ENCODE assay signal across 14 cellular contexts in genomic region chr16:75421820-75422126, GRCh38. TPM values are rescaled to one million over a fixed set of nuclear protein-coding genes. Genes with fewer than 3 reads are reported as not detected.
A peak's percentile ranks its signal among the peaks of the same experiment; 100 is the strongest.
DNase-seq lines count a peak whose midpoint lies in the region; ATAC-seq, FAIRE-seq and TF ChIP-seq lines count a peak whose summit lies in the region.
"Had no signal": no experiment of that assay in that cellular context is flagged by ENCODE, and none has a peak within 500 bp of the region (broad histone marks: within the 10 kb centered on the region; RNA-seq: fewer than 3 reads in every experiment).

No MANE protein-coding gene starts in this region.

- H2BK15ac ChIP-seq in H9 (ENCODE audit: low read depth, low read length) = no peak overlapping the region

- ATAC-seq in GM12878 = peak; percentile 13; the same call in 1 of the 3 replicates
- no peak for ATAC-seq in GM21619 (IDR thresholded peaks at IDR 0.05; ENCODE audit: unreplicated experiment)
- no peak for ATAC-seq in HG02885 (IDR thresholded peaks at IDR 0.05; ENCODE audit: poor library complexity, unreplicated experiment)
- ATAC-seq in HG03520 (IDR thresholded peaks at IDR 0.05; ENCODE audit: unreplicated experiment) = no peak

- H2BK12ac ChIP-seq in H9 (ENCODE audit: insufficient read length, low read depth, low read length) = no peak overlapping the region

- TF ChIP-seq RAD21 in GM12878 (IDR thresholded peaks at IDR 0.05; ENCODE audit: insufficient read depth, low read depth, low read length) = no peak

- H2AK5ac ChIP-seq in H9 (ENCODE audit: insufficient read length, low read length) = no peak overlapping the region

- H3T11ph ChIP-seq in H9 (ENCODE audit: low read length) = no peak overlapping the region

- no peak overlapping the region for H4K8ac ChIP-seq in H9 (replicated peaks; ENCODE audit: insufficient read length, low read depth, low read length)

- DNase-seq in H9 (no peak), GM12878 (ENCODE audit: low read depth, low spot score) (no peak), esophagus squamous epithelium (lab: John Stamatoyannopoulos, UW) (no peak)
- DNase-seq: activated CD4-positive, CD25-positive, alpha-beta regulatory T cell treated with anti-CD3 and anti-CD28 coated beads, Interleukin-2, amount 50 U/mL, for 72 hours; NCI-H1105; NCI-H226; stomach had no signal

- no peak overlapping the region for H3K9ac ChIP-seq in BLaER1 treated with 17β-estradiol and CSF1 and Interleukin-3, amounts not matched to agents 10 nM and 100 nM
- H3K9ac ChIP-seq in H9 (ENCODE audit: extremely low read depth, insufficient read length, low read length) (no peak overlapping the region), GM12878 (ENCODE audit: control insufficient read depth, insufficient read depth, low read length) (no peak overlapping the region), mucosa of rectum (ENCODE audit: low read depth in 1 of 2, low read length in 2 of 2) (no peak overlapping the region)

- H3K79me2 ChIP-seq in H9 (ENCODE audit: insufficient read depth, low read length) = peaks cover 16% of the 10 kb centered on the region; the same call in 1 of the 2 replicates
- peaks cover 28% of the 10 kb centered on the region for H3K79me2 ChIP-seq in GM12878 (ENCODE audit: control insufficient read depth, insufficient read depth, low read length)

- peak overlapping the region in 1 of 2 experiments; percentile 66; a peak in 2 of 5 replicates for H3K4me3 Mint-ChIP-seq in H9

- POLR2A ChIA-PET in GM12878 (lab: Charles Lee) = interaction anchor here (0.9 to 4.1 kb wide), 4 partner anchors 12 to 228 kb away, joined by 3 to 26 read pairs (median 4); partner anchors contain the start of gene CFDP1

- H2BK120ac ChIP-seq in H9 (ENCODE audit: low read depth, low read length, poor library complexity, severe bottlenecking) = no peak overlapping the region

- no peak overlapping the region for H3K4me3 ChIP-seq in BLaER1 treated with 17β-estradiol and CSF1 and Interleukin-3, amounts not matched to agents 10 nM and 100 nM
- H3K4me3 ChIP-seq in GM12878 (no peak overlapping the region), mucosa of rectum (ENCODE audit: low read length in 2 of 2) (no peak overlapping the region), esophagus squamous epithelium (no peak overlapping the region)
- H3K4me3 ChIP-seq: HAP-1, stomach had no signal

- peak overlapping the region; percentile 83 to 95 (median 94); a peak in 5 of 7 replicates for H3K27ac Mint-ChIP-seq in H9

- RAD21 ChIA-PET in GM12878 (lab: Charles Lee; ENCODE audit: unreplicated experiment) = interaction anchor here (1.1 to 1.6 kb wide), 5 partner anchors 36 to 223 kb away, joined by 3 to 7 read pairs (median 3); partner anchors contain the start of gene ADAT1

- H4K20me1 ChIP-seq in BLaER1 treated with 17β-estradiol and CSF1 and Interleukin-3, amounts not matched to agents 10 nM and 100 nM = peaks cover 0 to 35% (median 8%) of the 10 kb centered on the region in 11 experiments; a peak in 12 of 22 replicates
- no peaks in the 10 kb centered on the region for H4K20me1 ChIP-seq in H9 (ENCODE audit: control insufficient read depth, insufficient read depth, insufficient read length)
- H4K20me1 ChIP-seq in GM12878 (ENCODE audit: control insufficient read depth, insufficient read depth) = no peaks in the 10 kb centered on the region

- H2AFZ ChIP-seq in H9 (ENCODE audit: low read length) (no peak overlapping the region), GM12878 (ENCODE audit: control insufficient read depth, low read depth, low read length) (0 out of 2 replicates have a peak overlapping the region, but pooled peaks have one; percentile 77)

- no peak overlapping the region for H3K14ac ChIP-seq in H9 (ENCODE audit: insufficient read depth, low read length)

- H2BK20ac ChIP-seq in H9 (ENCODE audit: low read depth, low read length, poor library complexity, severe bottlenecking) = no peak overlapping the region

- TF ChIP-seq EP300 in GM12878 (IDR thresholded peaks at IDR 0.05; ENCODE audit: borderline replicate concordance in 1 of 2, control insufficient read depth in 1 of 2, low read depth in 2 of 2, low read length in 2 of 2) = no peak

- H2BK5ac ChIP-seq in H9 (ENCODE audit: insufficient read length, low read length) = no peak overlapping the region

- no peak overlapping the region for H3K18ac ChIP-seq in H9 (ENCODE audit: insufficient read length, low read depth, low read length)

- peaks cover 12 to 23% (median 18%) of the 10 kb centered on the region in 10 experiments for H3K4me1 ChIP-seq in BLaER1 treated with 17β-estradiol and CSF1 and Interleukin-3, amounts not matched to agents 10 nM and 100 nM
- H3K4me1 ChIP-seq in H9 (ENCODE audit: insufficient read depth, low read length) = no peaks in the 10 kb centered on the region; the same call in 1 of the 2 replicates
- peaks cover 10% of the 10 kb centered on the region; the same call in 1 of the 2 replicates for H3K4me1 ChIP-seq in GM12878 (ENCODE audit: control insufficient read depth, insufficient read depth, low read length)
- peaks cover 7 to 9% of the 10 kb centered on the region in 2 donors for H3K4me1 ChIP-seq in mucosa of rectum (ENCODE audit: control insufficient read depth in 2 of 2, insufficient read depth in 2 of 2, low read length in 2 of 2)
- H3K4me1 ChIP-seq in esophagus squamous epithelium = peaks cover 0 to 35% (median 12%) of the 10 kb centered on the region in 3 donors

- H3K4ac ChIP-seq in H9 (ENCODE audit: low read depth, low read length) = no peak overlapping the region

- H3K23ac ChIP-seq in H9 (ENCODE audit: insufficient read length, low read depth, low read length) = no peak overlapping the region

- H3K27ac ChIP-seq in BLaER1 treated with 17β-estradiol and CSF1 and Interleukin-3, amounts not matched to agents 10 nM and 100 nM = peak overlapping the region in 8 of 11 experiments; percentile 35 to 60 (median 53); a peak in 13 of 22 replicates
- H3K27ac ChIP-seq in H9 (ENCODE audit: insufficient read length, low read depth, low read length) (no peak overlapping the region), GM12878 (ENCODE audit: control insufficient read depth, insufficient read depth) (no peak overlapping the region), mucosa of rectum (ENCODE audit: low read depth in 2 of 2, low read length in 2 of 2) (peak overlapping the region; percentile 52 to 62), esophagus squamous epithelium (peak overlapping the region in 1 of 4 donors; percentile 39)

- WGBS in H9 (ENCODE audit: extremely low coverage, insufficient read length, low lambda C conversion rate) = no CpG with 5 or more reads among the region's 1 CpG
- WGBS in GM12878 (ENCODE audit: insufficient coverage, insufficient replicate concordance, low lambda C conversion rate, missing lambda C conversion rate) = 89% methylated on average over 1 of the region's 1 CpG
- 80 to 82% methylated on average over 1 of the region's 1 CpG for WGBS in esophagus squamous epithelium, 2 donors

- no peak for FAIRE-seq in GM12878 (lab: Jason Lieb, UNC)
- FAIRE-seq: HTR-8/SVneo had no signal

- no peaks in the 10 kb centered on the region for H3K9me3 Mint-ChIP-seq in H9

- peak overlapping the region; percentile 62 to 82 (median 72); a peak in 17 of 22 replicates for H3K4me2 ChIP-seq in BLaER1 treated with 17β-estradiol and CSF1 and Interleukin-3, amounts not matched to agents 10 nM and 100 nM
- H3K4me2 ChIP-seq in H9 (ENCODE audit: insufficient read depth, insufficient read length, low read length) = no peak overlapping the region
- H3K4me2 ChIP-seq in GM12878 (ENCODE audit: control insufficient read depth, insufficient read depth) = no peak overlapping the region

- no peaks in the 10 kb centered on the region for H3K27me3 ChIP-seq in BLaER1 treated with 17β-estradiol and CSF1 and Interleukin-3, amounts not matched to agents 10 nM and 100 nM
- H3K27me3 ChIP-seq in H9 (ENCODE audit: insufficient read depth, low read length) = no peaks in the 10 kb centered on the region
- no peaks in the 10 kb centered on the region for H3K27me3 ChIP-seq in GM12878 (replicated peaks in 1 of 2; ENCODE audit: control insufficient read depth in 2 of 2, insufficient read depth in 2 of 2, low read length in 1 of 2)
- H3K27me3 ChIP-seq in mucosa of rectum (ENCODE audit: control insufficient read depth in 2 of 2, insufficient read depth in 2 of 2, low read length in 2 of 2) = no peaks in the 10 kb centered on the region
- H3K27me3 ChIP-seq in esophagus squamous epithelium = no peaks in the 10 kb centered on the region
- H3K27me3 ChIP-seq: stomach had no signal

- H3K56ac ChIP-seq in H9 (ENCODE audit: insufficient read length, low read depth, low read length) = no peak overlapping the region

- peaks cover 0 to 18% (median 5%) of the 10 kb centered on the region in 11 experiments; a peak in 10 of 22 replicates for H3K36me3 ChIP-seq in BLaER1 treated with 17β-estradiol and CSF1 and Interleukin-3, amounts not matched to agents 10 nM and 100 nM
- no peaks in the 10 kb centered on the region for H3K36me3 ChIP-seq in GM12878 (ENCODE audit: control insufficient read depth in 2 of 2, insufficient read depth in 2 of 2, low read length in 1 of 2)
- H3K36me3 ChIP-seq in mucosa of rectum (ENCODE audit: control insufficient read depth in 2 of 2, insufficient read depth in 2 of 2, low read length in 2 of 2) = no peaks in the 10 kb centered on the region
- H3K36me3 ChIP-seq in esophagus squamous epithelium = no peaks in the 10 kb centered on the region
- H3K36me3 ChIP-seq: HAP-1, stomach had no signal

- H3K9me3 ChIP-seq in BLaER1 treated with 17β-estradiol and CSF1 and Interleukin-3, amounts not matched to agents 10 nM and 100 nM (replicated peaks in 1 of 11) = peaks cover 0 to 8% (median 0%) of the 10 kb centered on the region in 11 experiments; a peak in 3 of 22 replicates
- H3K9me3 ChIP-seq in H9 (ENCODE audit: control insufficient read depth, low read depth, low read length) (no peaks in the 10 kb centered on the region), GM12878 (replicated peaks; ENCODE audit: control insufficient read depth, insufficient read depth, low read length) (no peaks in the 10 kb centered on the region), mucosa of rectum (ENCODE audit: control insufficient read depth in 2 of 2, low read length in 2 of 2) (no peaks in the 10 kb centered on the region), esophagus squamous epithelium (no peaks in the 10 kb centered on the region)
- H3K9me3 ChIP-seq: HAP-1, stomach had no signal

- no peaks in the 10 kb centered on the region for H3K23me2 ChIP-seq in H9 (ENCODE audit: insufficient read length, low read depth, low read length, poor library complexity, severe bottlenecking)

- H3K27me3 Mint-ChIP-seq in H9 (ENCODE audit: low read depth) = no peaks in the 10 kb centered on the region

- intact Hi-C loops in GM12878 (cut with micrococcal nuclease; ENCODE audit: unreplicated experiment) = loop anchor here (5.0 kb wide), 1 partner anchor 41 kb away; the partner anchor contains the start of gene TMEM170A
- intact Hi-C loops in esophagus squamous epithelium (cut with DNase I) = no loop called here

- no peak overlapping the region for H4K5ac ChIP-seq in H9 (ENCODE audit: insufficient read length, low read depth, low read length)

- no peak overlapping the region for H4K91ac ChIP-seq in H9 (ENCODE audit: insufficient read length, low read depth, low read length)

- no peak for TF ChIP-seq CTCF in H9 (conservative IDR thresholded peaks at IDR 0.05)
- no peak for TF ChIP-seq CTCF in GM12878 (IDR thresholded peaks at IDR 0.05 in 2 of 3, conservative IDR thresholded peaks at IDR 0.05 in 1 of 3; ENCODE audit: control insufficient read depth in 2 of 3, extremely low read depth in 1 of 3, insufficient read depth in 1 of 3, low read depth in 3 of 3, low read length in 3 of 3)
- TF ChIP-seq CTCF in esophagus squamous epithelium (IDR thresholded peaks at IDR 0.05) = no peak

- in situ Hi-C loops in GM12878 (cut with MboI) = no loop called here

- H3K36me3 Mint-ChIP-seq in H9 (ENCODE audit: insufficient read depth in 1 of 3, low read depth in 3 of 3) = peaks cover 0 to 2% (median 0%) of the 10 kb centered on the region in 3 experiments; a peak in 2 of 7 replicates

- SMC1A ChIA-PET in GM12878 (lab: Charles Lee; ENCODE audit: uncharacterized antibody, unreplicated experiment) = interaction anchor here (0.6 to 2.5 kb wide), 3 partner anchors 12 to 33 kb away, joined by 3 to 11 read pairs (median 4); partner anchors contain the start of gene CFDP1

- peaks cover 9% of the 10 kb centered on the region for H3K79me1 ChIP-seq in H9 (ENCODE audit: insufficient read depth, low read depth, low read length, poor library complexity, severe bottlenecking)

- BruUV-seq in GM12878 (replicated peaks; lab: Mats Ljungman, UMichigan) = no TSS peak

- CTCF ChIA-PET in GM12878 (lab: Yijun Ruan, JAX) = interaction anchor here (0.6 to 3.5 kb wide), 8 partner anchors 9 to 222 kb away, joined by 3 to 15 read pairs (median 6); partner anchors contain the start of genes CFDP1 and TMEM170A

- H3K4me1 Mint-ChIP-seq in H9 = peaks cover 35 to 39% of the 10 kb centered on the region in 2 experiments

- TF ChIP-seq POLR2A in GM12878 (IDR thresholded peaks at IDR 0.05; ENCODE audit: low read depth, low read length) (no peak), esophagus squamous epithelium (IDR thresholded peaks at IDR 0.05) (no peak)

RNA-seq across cellular contexts. Expression of gene CFDP1, which starts 11.5 kb away (rescaled TPM):
- total RNA-seq in H9 (2021) (89.1 and 89.2 TPM in 2 replicates), GM12878 (2014; rRNA removed) (22.3 TPM in 2 replicates), GM12878 (2014; rRNA removed; fragmentation: Illumina TruSeq; extraction: Trizol) (58.3 and 61.4 TPM in 2 replicates), GM12878 (2021) (25.5 and 29.4 TPM in 2 replicates), esophagus squamous epithelium (10 to 100 TPM; 32.8 to 55.8 (median 45.7) TPM)
- 113 and 119 TPM in 2 replicates for total RNA-seq in GM12878 (2013; cell fraction: nucleolus; rRNA removed)
- polyA plus RNA-seq in GM12878 (2011; ENCODE audit: low read depth) = 48.3 TPM
- polyA plus RNA-seq in GM12878 (2011; rRNA removed) (34.6 and 58.3 TPM in 2 replicates), GM12878 (2014; fragmentation: Illumina TruSeq; extraction: Trizol) (64.8 and 82.1 TPM in 2 replicates), GM12878 (2014; fragmentation: Nextera tagmentation; extraction: Ambion mirVana) (10 to 100 TPM; 36.6 to 60.8 TPM), GM12878 (2014; rRNA removed) (25.6 and 34.5 TPM in 2 replicates), GM12878 (2016; fragmentation: Nextera tagmentation; extraction: Ambion mirVana) (10 to 100 TPM; 36.7 to 39.0 TPM)
- polyA plus RNA-seq in GM12878 (2011; cell fraction: cytosol; rRNA removed) = 14.3 and 15.0 TPM in 2 replicates
- 11.2 and 13.5 TPM in 2 replicates for polyA plus RNA-seq in GM12878 (2011; cell fraction: nucleus; rRNA removed)
- polyA plus RNA-seq in GM12878 (2012) = 44.4 and 47.5 TPM in 2 replicates
- 11.7 and 15.1 TPM in 2 replicates for polyA minus RNA-seq in GM12878 (2011; rRNA and poly(A)+ RNA removed)
- 6.1 and 8.6 TPM in 2 replicates for polyA minus RNA-seq in GM12878 (2011; cell fraction: cytosol; rRNA and poly(A)+ RNA removed)
- polyA minus RNA-seq in GM12878 (2011; cell fraction: nucleus; rRNA and poly(A)+ RNA removed) = 8.9 and 19.1 TPM in 2 replicates

RNA-seq across cellular contexts. Expression of gene TMEM170A, which starts 42.7 kb away (rescaled TPM):
- total RNA-seq in H9 (2021) (43.4 and 46.8 TPM in 2 replicates), GM12878 (2014; rRNA removed) (22.9 and 26.4 TPM in 2 replicates), GM12878 (2014; rRNA removed; fragmentation: Illumina TruSeq; extraction: Trizol) (17.7 and 18.9 TPM in 2 replicates), GM12878 (2021) (20.7 and 23.0 TPM in 2 replicates), esophagus squamous epithelium (10 to 100 TPM; 11.6 to 19.8 (median 14.6) TPM)
- 41.6 and 42.7 TPM in 2 replicates for total RNA-seq in GM12878 (2013; cell fraction: nucleolus; rRNA removed)
- 11.7 TPM for polyA plus RNA-seq in GM12878 (2011; ENCODE audit: low read depth)
- polyA plus RNA-seq in GM12878 (2011; rRNA removed) (28.2 and 41.5 TPM in 2 replicates), GM12878 (2014; fragmentation: Illumina TruSeq; extraction: Trizol) (13.5 and 16.5 TPM in 2 replicates), GM12878 (2014; fragmentation: Nextera tagmentation; extraction: Ambion mirVana) (1 to 10 TPM; 7.3 to 7.8 TPM), GM12878 (2014; rRNA removed) (11.5 and 14.6 TPM in 2 replicates), GM12878 (2016; fragmentation: Nextera tagmentation; extraction: Ambion mirVana) (10 to 100 TPM; 23.5 to 27.5 TPM)
- polyA plus RNA-seq in GM12878 (2011; cell fraction: cytosol; rRNA removed) = 16.9 and 17.4 TPM in 2 replicates
- 6.2 and 8.4 TPM in 2 replicates for polyA plus RNA-seq in GM12878 (2011; cell fraction: nucleus; rRNA removed)
- polyA plus RNA-seq in GM12878 (2012) = 13.0 and 16.0 TPM in 2 replicates
- 21.9 and 22.6 TPM in 2 replicates for polyA minus RNA-seq in GM12878 (2011; rRNA and poly(A)+ RNA removed)
- 10.2 and 12.9 TPM in 2 replicates for polyA minus RNA-seq in GM12878 (2011; cell fraction: cytosol; rRNA and poly(A)+ RNA removed)
- polyA minus RNA-seq in GM12878 (2011; cell fraction: nucleus; rRNA and poly(A)+ RNA removed) = 4.4 and 8.4 TPM in 2 replicates

Comparison
In these comparisons a context has a peak if more than half of its experiments do, and no peak if none do; other contexts are left out.
1. H3K27ac ChIP-seq: peak in BLaER1 treated with 17β-estradiol and CSF1 and Interleukin-3, amounts not matched to agents 10 nM and 100 nM (8 of 11) and mucosa of rectum (2 of 2); none in H9 (single experiment) and GM12878 (single experiment).
2. H3K4me2 ChIP-seq: peak in BLaER1 treated with 17β-estradiol and CSF1 and Interleukin-3, amounts not matched to agents 10 nM and 100 nM (11 of 11); none in H9 (single experiment) and GM12878 (single experiment).